ENCODE assay signal across 9 cellular contexts in genomic region chr6:110944681-110945151, GRCh38. TPM values are rescaled to one million over a fixed set of nuclear protein-coding genes. Genes with fewer than 3 reads are reported as not detected.
DNase-seq lines count a peak whose midpoint lies in the region; ATAC-seq, FAIRE-seq and TF ChIP-seq lines count a peak whose summit lies in the region.
"Had no signal": no experiment of that assay in that cellular context is flagged by ENCODE, and none has a peak within 500 bp of the region (broad histone marks: within the 10 kb centered on the region; RNA-seq: fewer than 3 reads in every experiment).

No MANE protein-coding gene starts in this region.

- TF ChIP-seq CTCF in AG09319 (IDR thresholded peaks at IDR 0.05; ENCODE audit: low read depth, low read length): no peak
- no peak for TF ChIP-seq CTCF in cardiac fibroblast (IDR thresholded peaks at IDR 0.05; ENCODE audit: low read depth, low read length)
- TF ChIP-seq CTCF in coronary artery (IDR thresholded peaks at IDR 0.05): no peak

- H3K4me3 ChIP-seq in cardiac fibroblast (replicated peaks in 1 of 2; ENCODE audit: low read depth in 2 of 2, low read length in 2 of 2): no peak overlapping the region
- no peak overlapping the region for H3K4me3 ChIP-seq in coronary artery

- ATAC-seq in GM19025 (IDR thresholded peaks at IDR 0.05; ENCODE audit: low read depth, unreplicated experiment): peak; percentile 99
- peak; percentile 100 for ATAC-seq in HG03095 (IDR thresholded peaks at IDR 0.05; ENCODE audit: unreplicated experiment)

- no peak overlapping the region for H3K27ac ChIP-seq in coronary artery

- FAIRE-seq in RCC 7860 (lab: Jason Lieb, UNC): peak; percentile 89
- FAIRE-seq: frontal cortex had no signal

- DNase-seq in AG09319 (ENCODE audit: extremely low read depth, low read depth) (peak; percentile 40), RCC 7860 (ENCODE audit: low spot score) (peak; percentile 97), cardiac fibroblast (ENCODE audit: low read depth in 2 of 2) (peak; percentile 67 to 94), ureter (ENCODE audit: low spot score) (no peak), coronary artery (ENCODE audit: low spot score) (no peak)
- peak in 3 of 4 experiments; percentile 10 to 19 (median 15) for DNase-seq in stimulated activated CD4-positive, alpha-beta T cell treated with anti-CD3 and anti-CD28 coated beads, Interleukin-1b, Interleukin-23, amount 100 ng/mL, for 24 hours (ENCODE audit: low read depth in 4 of 4, low spot score in 1 of 4)

RNA-seq across cellular contexts. Expression of gene GTF3C6, which starts 13.8 kb away (rescaled TPM):
- total RNA-seq in ureter: 70.8 TPM

RNA-seq across cellular contexts. Expression of gene RPF2, which starts 37.1 kb away (rescaled TPM):
- 33.0 TPM for total RNA-seq in ureter

Comparison
In these comparisons a context has a peak if more than half of its experiments do, and no peak if none do; other contexts are left out.
1. DNase-seq: peak in AG09319 (single experiment), RCC 7860 (single experiment), cardiac fibroblast (2 of 2) and stimulated activated CD4-positive, alpha-beta T cell treated with anti-CD3 and anti-CD28 coated beads, Interleukin-1b, Interleukin-23, amount 100 ng/mL, for 24 hours (3 of 4); none in ureter (single experiment) and coronary artery (single experiment).